In genomic region chr14:101950100-101950499, GRCh38 we compare ENCODE assay signal across 18 cellular contexts. TPM values are rescaled to one million over a fixed set of nuclear protein-coding genes. Genes with fewer than 3 reads are reported as not detected.
DNase-seq lines count a peak whose midpoint lies in the region; ATAC-seq, FAIRE-seq and TF ChIP-seq lines count a peak whose summit lies in the region.
"Had no signal": no experiment of that assay in that cellular context is flagged by ENCODE, and none has a peak within 500 bp of the region (broad histone marks: within the 10 kb centered on the region; RNA-seq: fewer than 3 reads in every experiment).

No MANE protein-coding gene starts in this region.

- no peaks in the 10 kb centered on the region for H3K9me3 Mint-ChIP-seq in activated CD4-positive, alpha-beta T cell treated with anti-CD3 and anti-CD28 coated beads for 36 hours (ENCODE audit: low read depth)
- no peaks in the 10 kb centered on the region for H3K9me3 Mint-ChIP-seq in HFFc6
- no peaks in the 10 kb centered on the region for H3K9me3 Mint-ChIP-seq in astrocyte (ENCODE audit: unreplicated experiment)
- H3K9me3 Mint-ChIP-seq in nephron progenitor cell, result no peaks in the 10 kb centered on the region
- H3K9me3 Mint-ChIP-seq: central memory CD8-positive, alpha-beta T cell; IgD-negative memory B cell had no signal

- H3K4me3 ChIP-seq in astrocyte (ENCODE audit: insufficient read depth, low read depth, low read length), result no peak overlapping the region

- peaks cover 2% of the 10 kb centered on the region for H3K36me3 Mint-ChIP-seq in activated CD4-positive, alpha-beta T cell treated with anti-CD3 and anti-CD28 coated beads for 36 hours (ENCODE audit: low read depth)
- H3K36me3 Mint-ChIP-seq in HFFc6 (ENCODE audit: low read depth) (peaks cover 5% of the 10 kb centered on the region; the same call in 1 of the 2 replicates), astrocyte (ENCODE audit: low read depth, unreplicated experiment) (peaks cover 2% of the 10 kb centered on the region), nephron progenitor cell (ENCODE audit: low read depth) (no peaks in the 10 kb centered on the region)
- H3K36me3 Mint-ChIP-seq: activated CD8-positive, alpha-beta memory T cell treated with anti-CD3 and anti-CD28 coated beads, Interleukin-2, amount 10 ng/mL, durations not matched to agents 7 days and 5 days; IgD-negative memory B cell had no signal

- peaks cover 12% of the 10 kb centered on the region for H3K4me1 ChIP-seq in astrocyte (ENCODE audit: insufficient read depth, low read length)

- peaks cover 12% of the 10 kb centered on the region for H3K79me2 ChIP-seq in astrocyte (ENCODE audit: insufficient read depth, low read length)

- FAIRE-seq in astrocyte (lab: Jason Lieb, UNC), result no peak
- FAIRE-seq: small intestine had no signal

- ATAC-seq in activated CD4-positive, alpha-beta T cell treated with anti-CD3 and anti-CD28 coated beads for 36 hours, result no peak
- ATAC-seq: activated CD8-positive, alpha-beta memory T cell treated with anti-CD3 and anti-CD28 coated beads, Interleukin-2, amount 10 ng/mL, durations not matched to agents 7 days and 5 days had no signal

- H3K27ac ChIP-seq in astrocyte (ENCODE audit: low read depth, low read length), result no peak overlapping the region
- H3K27ac ChIP-seq: parathyroid adenoma had no signal

- TF ChIP-seq CTCF in HFFc6 (IDR thresholded peaks at IDR 0.05) (no peak), astrocyte (IDR thresholded peaks at IDR 0.05; ENCODE audit: insufficient read depth, low read depth, low read length) (no peak), nephron progenitor cell (IDR thresholded peaks at IDR 0.05) (no peak)

- no peak for DNase-seq in activated CD4-positive, alpha-beta T cell treated with anti-CD3 and anti-CD28 coated beads for 36 hours
- no peak for DNase-seq in activated CD4-positive, alpha-beta T cell treated with anti-CD3 and anti-CD28 coated beads for 1 hour
- DNase-seq in HFFc6 (no peak), astrocyte (ENCODE audit: low read depth) (no peak), nephron progenitor cell (no peak), NCI-H526 (lab: John Stamatoyannopoulos, UW) (no peak), NCI-H226 (no peak), NCI-H2196 treated with DMSO at 0.1 percent for 48 hours (lab: John Stamatoyannopoulos, UW; ENCODE audit: unreplicated experiment) (no peak)
- DNase-seq: activated CD8-positive, alpha-beta memory T cell treated with anti-CD3 and anti-CD28 coated beads, Interleukin-2, amount 10 ng/mL, durations not matched to agents 7 days and 5 days; CD4-positive, CD25-positive, alpha-beta regulatory T cell; MV-4-11; NCI-H774; small intestine; SW 1271 had no signal

- no peaks in the 10 kb centered on the region for H4K20me1 ChIP-seq in astrocyte (ENCODE audit: insufficient read depth, low read length)

- no peak overlapping the region for H3K4me2 ChIP-seq in astrocyte (ENCODE audit: low read length)

- peaks cover 12% of the 10 kb centered on the region for H3K4me1 Mint-ChIP-seq in activated CD4-positive, alpha-beta T cell treated with anti-CD3 and anti-CD28 coated beads for 36 hours
- H3K4me1 Mint-ChIP-seq in HFFc6 (ENCODE audit: low read depth) (peaks cover 13% of the 10 kb centered on the region), astrocyte (ENCODE audit: low read depth, unreplicated experiment) (peaks cover 5% of the 10 kb centered on the region), nephron progenitor cell (peaks cover 20% of the 10 kb centered on the region)

- no peaks in the 10 kb centered on the region for H3K36me3 ChIP-seq in astrocyte (ENCODE audit: insufficient read depth, low read length)
- H3K36me3 ChIP-seq: upper lobe of left lung had no signal

- CTCF ChIA-PET in activated CD4-positive, alpha-beta T cell treated with anti-CD3 and anti-CD28 coated beads for 36 hours (lab: Charles Lee), result no interaction called here

- no peak overlapping the region for H3K9ac ChIP-seq in astrocyte (ENCODE audit: low read length)
- H3K9ac ChIP-seq: parathyroid adenoma had no signal

- H3K4me3 Mint-ChIP-seq in activated CD4-positive, alpha-beta T cell treated with anti-CD3 and anti-CD28 coated beads for 36 hours, result peak overlapping the region; percentile 89
- H3K4me3 Mint-ChIP-seq in HFFc6 (no peak overlapping the region), astrocyte (ENCODE audit: unreplicated experiment) (peak overlapping the region; percentile 60), nephron progenitor cell (peak overlapping the region; percentile 48)

- peaks cover 10% of the 10 kb centered on the region for H3K27me3 Mint-ChIP-seq in activated CD4-positive, alpha-beta T cell treated with anti-CD3 and anti-CD28 coated beads for 36 hours
- H3K27me3 Mint-ChIP-seq in HFFc6 (ENCODE audit: insufficient read depth), result no peaks in the 10 kb centered on the region; the same call in 1 of the 2 replicates
- H3K27me3 Mint-ChIP-seq in astrocyte (ENCODE audit: low read depth, unreplicated experiment), result peaks cover 11% of the 10 kb centered on the region
- peaks cover 16% of the 10 kb centered on the region for H3K27me3 Mint-ChIP-seq in nephron progenitor cell (ENCODE audit: low read depth, poor library complexity)

- H3K9me3 ChIP-seq in astrocyte (ENCODE audit: insufficient read depth, low read depth, low read length), result no peaks in the 10 kb centered on the region
- H3K9me3 ChIP-seq: upper lobe of left lung had no signal

- POLR2A ChIA-PET in activated CD4-positive, alpha-beta T cell treated with anti-CD3 and anti-CD28 coated beads for 36 hours (lab: Charles Lee), result interaction anchor here (0.7 kb wide), 1 partner anchor 58 kb away, joined by 13 read pairs; no protein-coding TSS in a partner anchor

- intact Hi-C loops in activated CD4-positive, alpha-beta T cell treated with anti-CD3 and anti-CD28 coated beads for 36 hours (cut with DNase I, micrococcal nuclease), result no loop called here

- H3K27me3 ChIP-seq in astrocyte (ENCODE audit: insufficient read depth, low read length), result no peaks in the 10 kb centered on the region
- H3K27me3 ChIP-seq: upper lobe of left lung had no signal

- no peak overlapping the region for H3K27ac Mint-ChIP-seq in activated CD4-positive, alpha-beta T cell treated with anti-CD3 and anti-CD28 coated beads for 36 hours
- peak overlapping the region; percentile 24; the same call in 1 of the 2 replicates for H3K27ac Mint-ChIP-seq in HFFc6
- H3K27ac Mint-ChIP-seq in astrocyte (ENCODE audit: unreplicated experiment), result no peak overlapping the region
- H3K27ac Mint-ChIP-seq in nephron progenitor cell, result no peak overlapping the region

- no peak overlapping the region for H2AFZ ChIP-seq in astrocyte (ENCODE audit: low read depth, low read length)
- H2AFZ ChIP-seq: parathyroid adenoma had no signal

RNA-seq across cellular contexts. Expression of gene DYNC1H1, which starts 14.3 kb away (rescaled TPM):
- total RNA-seq in activated CD4-positive, alpha-beta T cell treated with anti-CD3 and anti-CD28 coated beads for 36 hours, result 100 to 1,000 TPM; 283 to 293 TPM
- total RNA-seq in HFFc6 (2021; fragmentation: NEBNext Ultra II Directional; extraction: Animal tissue kit (Norgen Biotek cat#: 25700)), result 100 to 1,000 TPM; 364 to 643 (median 408) TPM
- total RNA-seq in astrocyte, result 561 and 591 TPM in 2 replicates
